13 cellular contexts compared by ENCODE assay signal in the genomic region with DNA sequence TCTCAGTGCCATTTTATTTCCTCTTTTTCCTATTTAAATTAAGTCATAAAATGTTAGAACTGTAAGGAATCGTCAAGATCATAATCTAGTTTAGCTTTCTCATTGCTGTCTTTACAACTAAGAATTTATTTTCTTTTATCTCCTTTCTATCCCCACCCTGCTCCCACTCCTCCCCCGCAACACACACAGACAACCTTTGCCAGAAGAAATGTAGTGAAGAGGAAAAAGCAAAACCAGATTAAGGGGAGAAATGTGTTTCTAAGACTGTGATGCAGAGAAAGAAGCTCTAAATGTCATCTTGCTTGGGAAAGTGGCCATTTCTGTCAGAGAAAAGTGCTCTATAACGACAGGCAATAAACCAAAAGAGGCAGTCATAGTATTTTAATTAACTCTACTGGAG.
"Had no signal": no experiment of that assay in that cellular context is flagged by ENCODE, and none has a peak within 500 bp of the region (broad histone marks: within the 10 kb centered on the region; RNA-seq: fewer than 3 reads in every experiment).

No MANE protein-coding gene starts in this region.

- H3K27me3 ChIP-seq: adrenal gland, right atrium auricular region had no signal

- H3K4me3 ChIP-seq: adrenal gland, right atrium auricular region had no signal

- H3K9me3 ChIP-seq: adrenal gland, right atrium auricular region had no signal

- H3K27ac Mint-ChIP-seq: activated CD4-positive, alpha-beta T cell treated with anti-CD3 and anti-CD28 coated beads, Interleukin-2, amount 10 ng/mL, durations not matched to agents 7 days and 5 days; activated T-helper 17 cell treated with anti-CD3 and anti-CD28 coated beads, Interleukin-2, amount 50 U/mL, for 72 hours; dendritic cell treated with granulocyte-macrophage colony-stimulating factor and Interleukin-4, amounts not matched to agents 40 ng/mL and 50 ng/mL, for 4 days; effector memory CD8-positive, alpha-beta T cell; immature natural killer cell; natural killer cell treated with Interleukin-12 subunit alpha and Interleukin-12 subunit beta and Interleukin-15 and Interleukin-18, amount 100 ng/mL, for 72 hours had no signal

- H3K36me3 ChIP-seq: adrenal gland, right atrium auricular region had no signal

- H3K27ac ChIP-seq: adrenal gland, right atrium auricular region had no signal

- H3K4me1 ChIP-seq: adrenal gland, right atrium auricular region had no signal

- H3K9me3 Mint-ChIP-seq: natural killer cell treated with Interleukin-12 subunit alpha and Interleukin-12 subunit beta and Interleukin-15 and Interleukin-18, amount 100 ng/mL, for 72 hours had no signal

- H3K4me1 Mint-ChIP-seq: activated CD4-positive, alpha-beta T cell treated with anti-CD3 and anti-CD28 coated beads, Interleukin-2, amount 10 ng/mL, durations not matched to agents 7 days and 5 days; activated T-helper 17 cell treated with anti-CD3 and anti-CD28 coated beads, Interleukin-2, amount 50 U/mL, for 72 hours had no signal

- ATAC-seq: activated T-helper 17 cell treated with anti-CD3 and anti-CD28 coated beads, Interleukin-2, amount 50 U/mL, for 72 hours; effector memory CD8-positive, alpha-beta T cell; natural killer cell treated with Interleukin-12 subunit alpha and Interleukin-12 subunit beta and Interleukin-15 and Interleukin-18, amount 100 ng/mL, for 72 hours had no signal

- FAIRE-seq: small intestine, urothelium cell line had no signal

- DNase-seq: activated CD4-positive, alpha-beta T cell treated with anti-CD3 and anti-CD28 coated beads, Interleukin-2, amount 10 ng/mL, durations not matched to agents 7 days and 5 days; activated CD8-positive, alpha-beta memory T cell treated with anti-CD3 and anti-CD28 coated beads for 24 hours; activated naive CD4-positive, alpha-beta T cell treated with anti-CD3 and anti-CD28 coated beads, Interleukin-2, amount 50 U/mL, for 16 hours; adrenal gland; effector memory CD8-positive, alpha-beta T cell; immature natural killer cell; small intestine; SW 1271 had no signal

- H3K36me3 Mint-ChIP-seq: natural killer cell treated with Interleukin-12 subunit alpha and Interleukin-12 subunit beta and Interleukin-15 and Interleukin-18, amount 100 ng/mL, for 72 hours had no signal

- H3K4me3 Mint-ChIP-seq: activated CD4-positive, alpha-beta T cell treated with anti-CD3 and anti-CD28 coated beads, Interleukin-2, amount 10 ng/mL, durations not matched to agents 7 days and 5 days; activated T-helper 17 cell treated with anti-CD3 and anti-CD28 coated beads, Interleukin-2, amount 50 U/mL, for 72 hours; dendritic cell treated with granulocyte-macrophage colony-stimulating factor and Interleukin-4, amounts not matched to agents 40 ng/mL and 50 ng/mL, for 4 days; effector memory CD8-positive, alpha-beta T cell; immature natural killer cell; natural killer cell treated with Interleukin-12 subunit alpha and Interleukin-12 subunit beta and Interleukin-15 and Interleukin-18, amount 100 ng/mL, for 72 hours had no signal

- H3K27me3 Mint-ChIP-seq: activated CD4-positive, alpha-beta T cell treated with anti-CD3 and anti-CD28 coated beads, Interleukin-2, amount 10 ng/mL, durations not matched to agents 7 days and 5 days; activated T-helper 17 cell treated with anti-CD3 and anti-CD28 coated beads, Interleukin-2, amount 50 U/mL, for 72 hours; dendritic cell treated with granulocyte-macrophage colony-stimulating factor and Interleukin-4, amounts not matched to agents 40 ng/mL and 50 ng/mL, for 4 days; effector memory CD8-positive, alpha-beta T cell; natural killer cell treated with Interleukin-12 subunit alpha and Interleukin-12 subunit beta and Interleukin-15 and Interleukin-18, amount 100 ng/mL, for 72 hours had no signal
